ENCODE assay signal across 29 cellular contexts in the genomic region with DNA sequence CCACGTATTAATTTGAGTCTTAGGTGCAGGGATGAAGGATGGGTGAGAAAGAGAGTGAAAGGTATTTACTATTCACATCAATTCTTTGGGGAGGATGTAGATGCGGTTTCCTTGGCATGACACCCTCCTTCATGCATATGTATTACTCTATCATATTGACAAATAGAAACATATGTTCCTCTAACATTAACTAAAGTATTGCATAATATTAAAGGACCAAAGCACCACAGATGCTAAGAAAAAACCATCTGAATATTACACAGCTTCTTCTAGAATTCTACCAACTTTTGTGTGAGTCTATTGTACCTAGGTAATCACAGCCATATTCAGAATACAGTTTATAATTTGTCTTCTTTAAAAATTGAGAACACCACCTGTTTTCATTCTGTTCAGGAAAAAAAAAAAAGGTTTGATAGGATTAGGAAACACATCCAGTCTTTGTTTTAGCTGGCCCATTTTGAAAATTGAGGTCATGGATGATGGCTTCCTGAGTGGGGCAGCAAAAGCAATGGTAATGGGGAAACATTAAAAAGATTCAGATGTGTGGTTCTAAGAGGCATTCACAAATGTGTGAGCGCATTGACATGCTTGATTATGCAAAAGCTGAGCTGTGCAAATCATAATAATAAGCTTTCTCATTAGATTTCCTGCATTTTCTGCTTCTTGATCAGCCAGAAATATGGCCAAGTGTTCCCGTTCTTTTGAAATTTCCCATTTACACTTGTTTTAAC.
DNase-seq lines count a peak whose midpoint lies in the region; ATAC-seq and TF ChIP-seq lines count a peak whose summit lies in the region.
"Had no signal": no experiment of that assay in that cellular context is flagged by ENCODE, and none has a peak within 500 bp of the region (broad histone marks: within the 10 kb centered on the region; RNA-seq: fewer than 3 reads in every experiment).

No MANE protein-coding gene starts in this region.

- peak overlapping the region in 2 of 5 experiments; percentile 39 to 57 for H3K4me3 Mint-ChIP-seq in brain
- H3K4me3 Mint-ChIP-seq: activated CD4-positive, alpha-beta memory T cell treated with anti-CD3 and anti-CD28 coated beads, Interleukin-2, amount 10 ng/mL, durations not matched to agents 7 days and 5 days; activated T-helper 1 cell treated with anti-CD3 and anti-CD28 coated beads, Interleukin-12 subunit alpha, Interleukin-12 subunit beta, Interleukin-2, Interleukin-4 antibody, amounts not matched to agents 30 ng/mL and 10 ng/mL and 1 ng/mL, durations not matched to agents 14 hours and 24 hours and 36 hours; H9; neural progenitor cell had no signal

- no peak overlapping the region for H4K8ac ChIP-seq in IMR-90 (ENCODE audit: low read depth in 2 of 2, low read length in 2 of 2)
- H4K8ac ChIP-seq in neuronal stem cell (ENCODE audit: low read depth, low read length) = no peak overlapping the region

- H3K4ac ChIP-seq in IMR-90 (ENCODE audit: low read depth, low read length) = no peak overlapping the region
- no peak overlapping the region for H3K4ac ChIP-seq in neuronal stem cell (ENCODE audit: low read length)

- H4K91ac ChIP-seq in IMR-90 (ENCODE audit: insufficient read depth, low read depth, low read length) = no peak overlapping the region
- no peak overlapping the region for H4K91ac ChIP-seq in neuronal stem cell (ENCODE audit: low read depth, low read length, poor library complexity)

- H3K9ac ChIP-seq in IMR-90 (ENCODE audit: low read depth, low read length) (no peak overlapping the region), neuronal stem cell (ENCODE audit: low read depth, low read length, poor library complexity) (no peak overlapping the region)
- H3K9ac ChIP-seq: neural progenitor cell had no signal

- H3K9me1 ChIP-seq in IMR-90 (ENCODE audit: insufficient read depth, low read length) = no peaks in the 10 kb centered on the region

- H3K9me3 Mint-ChIP-seq in brain = peaks cover 0 to 2% (median 0%) of the 10 kb centered on the region in 5 experiments
- H3K9me3 Mint-ChIP-seq: activated T-helper 1 cell treated with anti-CD3 and anti-CD28 coated beads, Interleukin-12 subunit alpha, Interleukin-12 subunit beta, Interleukin-2, Interleukin-4 antibody, amounts not matched to agents 30 ng/mL and 10 ng/mL and 1 ng/mL, durations not matched to agents 14 hours and 24 hours and 36 hours; H9 had no signal

- intact Hi-C loops in A673 (cut with micrococcal nuclease; ENCODE audit: unreplicated experiment) = no loop called here
- intact Hi-C loops in IMR-90 (cut with micrococcal nuclease) = no loop called here
- intact Hi-C loops in Right ventricle myocardium superior (cut with DNase I) = no loop called here

- no peak overlapping the region for H3K14ac ChIP-seq in IMR-90 (replicated peaks; ENCODE audit: low read depth, low read length)
- H3K14ac ChIP-seq in neuronal stem cell (ENCODE audit: low read length) = no peak overlapping the region

- no peak for TF ChIP-seq POLR2A in IMR-90 (IDR thresholded peaks at IDR 0.05; ENCODE audit: low read depth, low read length)

- no peak overlapping the region for H3K4me3 ChIP-seq in A673 (ENCODE audit: low read depth, low read length, poor library complexity, severe bottlenecking)
- no peak overlapping the region for H3K4me3 ChIP-seq in IMR-90 (ENCODE audit: insufficient read depth, low read depth, low read length)
- H3K4me3 ChIP-seq in neuronal stem cell (ENCODE audit: low read length in 2 of 2) = no peak overlapping the region
- H3K4me3 ChIP-seq: adrenal gland, esophagus squamous epithelium, gastroesophageal sphincter, neural progenitor cell, PC-9, tibial nerve had no signal

- no peak overlapping the region for H2AFZ ChIP-seq in IMR-90 (replicated peaks; ENCODE audit: low read length, poor library complexity)
- H2AFZ ChIP-seq in neuronal stem cell (ENCODE audit: low read length) = no peak overlapping the region
- H2AFZ ChIP-seq: neural progenitor cell, PC-9 had no signal

- H3K18ac ChIP-seq in IMR-90 (ENCODE audit: low read depth, low read length) = no peak overlapping the region
- H3K18ac ChIP-seq in neuronal stem cell (ENCODE audit: low read length) = no peak overlapping the region

- WGBS in IMR-90 (ENCODE audit: extremely low coverage in 2 of 2, insufficient read length in 1 of 2), 2 experiments = no CpG with 5 or more reads among the region's 4 CpGs
- no CpG with 5 or more reads among the region's 4 CpGs for WGBS in neuronal stem cell (ENCODE audit: extremely low coverage in 2 of 2, insufficient read length in 2 of 2, insufficient replicate concordance in 1 of 2), 2 donors

- no peak overlapping the region for H2BK12ac ChIP-seq in neuronal stem cell (ENCODE audit: low read length)

- ATAC-seq in IMR-90 (ENCODE audit: low read depth) (no peak), Right ventricle myocardium superior (ENCODE audit: poor library complexity) (no peak)
- ATAC-seq: gastroesophageal sphincter, left colon, sciatic nerve had no signal

- H2BK120ac ChIP-seq in IMR-90 (ENCODE audit: low read depth, low read length) (no peak overlapping the region), neuronal stem cell (ENCODE audit: low read depth, low read length) (no peak overlapping the region)

- H3K27ac Mint-ChIP-seq in brain = peak overlapping the region; percentile 53 to 75 (median 56)
- H3K27ac Mint-ChIP-seq: activated CD4-positive, alpha-beta memory T cell treated with anti-CD3 and anti-CD28 coated beads, Interleukin-2, amount 10 ng/mL, durations not matched to agents 7 days and 5 days; activated T-helper 1 cell treated with anti-CD3 and anti-CD28 coated beads, Interleukin-12 subunit alpha, Interleukin-12 subunit beta, Interleukin-2, Interleukin-4 antibody, amounts not matched to agents 30 ng/mL and 10 ng/mL and 1 ng/mL, durations not matched to agents 14 hours and 24 hours and 36 hours; H9; neural progenitor cell had no signal

- H3K36me3 ChIP-seq in A673 (ENCODE audit: insufficient read depth, low read length, poor library complexity, severe bottlenecking) (no peaks in the 10 kb centered on the region), IMR-90 (ENCODE audit: control insufficient read depth, insufficient read depth, low read length) (no peaks in the 10 kb centered on the region), neuronal stem cell (replicated peaks in 1 of 2; ENCODE audit: control insufficient read depth in 2 of 2, insufficient read depth in 2 of 2, low read length in 2 of 2) (no peaks in the 10 kb centered on the region)
- H3K36me3 ChIP-seq: adrenal gland, esophagus squamous epithelium, gastroesophageal sphincter, neural progenitor cell, tibial nerve had no signal

- no TSS peak for BruUV-seq in A673 (replicated peaks; lab: Mats Ljungman, UMichigan)
- BruUV-seq in IMR-90 (replicated peaks; lab: Mats Ljungman, UMichigan) = no TSS peak

- H3K27me3 ChIP-seq in A673 (replicated peaks; ENCODE audit: insufficient read depth, low read depth, low read length, poor library complexity) = no peaks in the 10 kb centered on the region
- no peaks in the 10 kb centered on the region for H3K27me3 ChIP-seq in IMR-90 (ENCODE audit: control insufficient read depth, insufficient read depth, low read length)
- no peaks in the 10 kb centered on the region for H3K27me3 ChIP-seq in neuronal stem cell (ENCODE audit: control insufficient read depth in 3 of 3, insufficient read depth in 3 of 3, low read depth in 1 of 3, low read length in 3 of 3)
- H3K27me3 ChIP-seq: adrenal gland, esophagus squamous epithelium, gastroesophageal sphincter, neural progenitor cell, tibial nerve had no signal

- H3K27me3 Mint-ChIP-seq in brain = no peaks in the 10 kb centered on the region
- H3K27me3 Mint-ChIP-seq: activated CD4-positive, alpha-beta memory T cell treated with anti-CD3 and anti-CD28 coated beads, Interleukin-2, amount 10 ng/mL, durations not matched to agents 7 days and 5 days had no signal

- H4K20me1 ChIP-seq in IMR-90 (ENCODE audit: insufficient read depth, low read length) = no peaks in the 10 kb centered on the region

- no peak overlapping the region for H2BK15ac ChIP-seq in IMR-90 (ENCODE audit: low read depth, low read length)
- H2BK15ac ChIP-seq in neuronal stem cell (ENCODE audit: low read length) = no peak overlapping the region

- POLR2A ChIA-PET in A673 (lab: Charles Lee; ENCODE audit: low non-redundant PET) (no interaction called here), IMR-90 (lab: Charles Lee; ENCODE audit: unreplicated experiment) (no interaction called here)

- no peak overlapping the region for H3K56ac ChIP-seq in IMR-90 (ENCODE audit: extremely low read depth, insufficient read depth, low read length)

- no peak overlapping the region for H2AK9ac ChIP-seq in IMR-90 (replicated peaks; ENCODE audit: low read depth, low read length, poor library complexity)

- CTCF ChIA-PET in A673 (lab: Charles Lee) = interaction anchor here (0.7 kb wide), 1 partner anchor 18 kb away, joined by 5 read pairs; no protein-coding TSS in a partner anchor
- CTCF ChIA-PET in IMR-90 (lab: Yijun Ruan, JAX) = no interaction called here

- no peak overlapping the region for H3K4me2 ChIP-seq in IMR-90 (ENCODE audit: low read depth, low read length)
- H3K4me2 ChIP-seq in neuronal stem cell (ENCODE audit: insufficient read depth, low read length, poor library complexity, severe bottlenecking) = no peak overlapping the region
- H3K4me2 ChIP-seq: neural progenitor cell, PC-9 had no signal

- dilution Hi-C loops in IMR-90 (cut with HindIII; ENCODE audit: low sequenced_read_pairs, unreplicated experiment) = no loop called here

- peak overlapping the region; percentile 17 for H3K27ac ChIP-seq in A673 (ENCODE audit: low read depth, low read length, poor library complexity, severe bottlenecking)
- no peak overlapping the region for H3K27ac ChIP-seq in IMR-90 (ENCODE audit: insufficient read depth, low read length)
- no peak overlapping the region for H3K27ac ChIP-seq in neuronal stem cell (replicated peaks; ENCODE audit: low read length)
- H3K27ac ChIP-seq: adrenal gland, esophagus squamous epithelium, gastroesophageal sphincter, neural progenitor cell, PC-9, tibial nerve had no signal

- H3K79me1 ChIP-seq in IMR-90 (ENCODE audit: low read depth in 1 of 2, low read length in 2 of 2) (no peaks in the 10 kb centered on the region), neuronal stem cell (ENCODE audit: low read depth, low read length) (no peaks in the 10 kb centered on the region)

- no peak overlapping the region for H2BK20ac ChIP-seq in IMR-90 (ENCODE audit: low read depth, low read length)

- H3K4me1 Mint-ChIP-seq in brain = peaks cover 13% of the 10 kb centered on the region
- H3K4me1 Mint-ChIP-seq: activated CD4-positive, alpha-beta memory T cell treated with anti-CD3 and anti-CD28 coated beads, Interleukin-2, amount 10 ng/mL, durations not matched to agents 7 days and 5 days had no signal

- H3K9me3 ChIP-seq in A673 (ENCODE audit: low read depth, low read length, poor library complexity, severe bottlenecking) (no peaks in the 10 kb centered on the region), IMR-90 (ENCODE audit: control insufficient read depth, insufficient read depth, low read length) (no peaks in the 10 kb centered on the region), neuronal stem cell (replicated peaks in 1 of 2; ENCODE audit: control insufficient read depth in 2 of 2, insufficient read depth in 1 of 2, low read depth in 1 of 2, low read length in 2 of 2) (no peaks in the 10 kb centered on the region)
- H3K9me3 ChIP-seq: adrenal gland, esophagus squamous epithelium, gastroesophageal sphincter, tibial nerve had no signal

- no peak overlapping the region for H4K5ac ChIP-seq in IMR-90 (ENCODE audit: low read depth, low read length)

- in situ Hi-C loops in IMR-90 (cut with MboI; ENCODE audit: low sequenced_read_pairs) = no loop called here

- TF ChIP-seq CTCF in A673 (conservative IDR thresholded peaks at IDR 0.05; ENCODE audit: low read depth, low read length) (peak; percentile 51; the same call in 1 of the 2 replicates), IMR-90 (conservative IDR thresholded peaks at IDR 0.05; ENCODE audit: low read depth, low read length) (no peak), brain (conservative IDR thresholded peaks at IDR 0.05) (no peak)

- H2BK5ac ChIP-seq in IMR-90 (ENCODE audit: low read depth, low read length, poor library complexity, severe bottlenecking) = no peak overlapping the region
- H2BK5ac ChIP-seq in neuronal stem cell (ENCODE audit: low read length) = no peak overlapping the region

- DNase-seq in A673 (ENCODE audit: low spot score) = peak; percentile 87
- no peak for DNase-seq in IMR-90
- DNase-seq in midbrain (lab: John Stamatoyannopoulos, UW) = peak; percentile 22
- DNase-seq in neuronal stem cell (ENCODE audit: low spot score) = no peak
- no peak for DNase-seq in Right ventricle myocardium superior
- DNase-seq in mesenteric fat pad (ENCODE audit: low spot score) = no peak
- DNase-seq: activated CD4-positive, alpha-beta memory T cell treated with anti-CD3 and anti-CD28 coated beads, Interleukin-2, amount 10 ng/mL, durations not matched to agents 7 days and 5 days; activated CD8-positive, alpha-beta memory T cell treated with anti-CD3 and anti-CD28 coated beads, Interleukin-2, amount 50 U/mL, for 4 hours; activated naive CD4-positive, alpha-beta T cell treated with Interleukin-2 at 50 U/mL for 16 hours; adrenal gland; cerebellar nuclear complex; DMS53; esophagus squamous epithelium; H9; left colon; mammary epithelial cell; NCI-H2171 treated with DMSO at 0.1 percent for 48 hours; NCI-H510A; NK-92 treated with Interleukin-12 subunit alpha and Interleukin-12 subunit beta, amount 100 ng/mL, for 24 hours; PC-9; SHP77; stimulated activated CD4-positive, alpha-beta T cell treated with anti-CD3 and anti-CD28 coated beads, Interleukin-12 subunit alpha, Interleukin-12 subunit beta, amount 100 ng/mL, for 4 hours; stimulated activated CD4-positive, alpha-beta T cell treated with anti-CD3 and anti-CD28 coated beads, Interleukin-2, amount 100 ng/mL, for 48 hours had no signal

- no peak overlapping the region for H3K23ac ChIP-seq in IMR-90 (ENCODE audit: low read depth, low read length)
- H3K23ac ChIP-seq in neuronal stem cell (ENCODE audit: low read depth, low read length, poor library complexity) = no peak overlapping the region

- no peaks in the 10 kb centered on the region for H3K36me3 Mint-ChIP-seq in brain
- H3K36me3 Mint-ChIP-seq: neural progenitor cell had no signal

- H2AK5ac ChIP-seq in IMR-90 (ENCODE audit: low read depth, low read length) (no peak overlapping the region), neuronal stem cell (ENCODE audit: low read depth, low read length) (no peak overlapping the region)

- H3K4me1 ChIP-seq in A673 (ENCODE audit: insufficient read depth, low read length, poor library complexity, severe bottlenecking) = peaks cover 27% of the 10 kb centered on the region
- no peaks in the 10 kb centered on the region for H3K4me1 ChIP-seq in IMR-90 (ENCODE audit: control insufficient read depth, insufficient read depth, low read length)
- H3K4me1 ChIP-seq in neuronal stem cell (ENCODE audit: control insufficient read depth in 2 of 2, insufficient read depth in 1 of 2, low read depth in 1 of 2, low read length in 2 of 2) = no peaks in the 10 kb centered on the region
- H3K4me1 ChIP-seq: adrenal gland, esophagus squamous epithelium, gastroesophageal sphincter, neural progenitor cell, tibial nerve had no signal

- TF ChIP-seq RAD21 in IMR-90 (IDR thresholded peaks at IDR 0.05; ENCODE audit: low read length) = no peak

Comparison
In these comparisons a context has a peak if more than half of its experiments do, and no peak if none do; other contexts are left out.
1. DNase-seq: peak in A673 (single experiment) and midbrain (single experiment); none in IMR-90 (single experiment), neuronal stem cell (single experiment), Right ventricle myocardium superior (single experiment) and mesenteric fat pad (single experiment).